Comparison of ENCODE assay signal across 8 cellular contexts in genomic region chr11:34439521-34440258, GRCh38. TPM values are rescaled to one million over a fixed set of nuclear protein-coding genes. Genes with fewer than 3 reads are reported as not detected.
A peak's percentile ranks its signal among the peaks of the same experiment; 100 is the strongest.
DNase-seq lines count a peak whose midpoint lies in the region; ATAC-seq and TF ChIP-seq lines count a peak whose summit lies in the region.

No MANE protein-coding gene starts in this region.

- H3K36me3 ChIP-seq in DOHH2 (ENCODE audit: control insufficient read depth, low read length) (0 out of 2 replicates have a peak, but pooled peaks cover 3% of the 10 kb centered on the region), OCI-LY3 (replicated peaks; ENCODE audit: low read depth, low read length) (peaks cover 9% of the 10 kb centered on the region), endocrine pancreas (ENCODE audit: control insufficient read depth, insufficient read depth, low read length) (no peaks in the 10 kb centered on the region), parathyroid adenoma (ENCODE audit: control insufficient read depth, insufficient read depth, low read length) (no peaks in the 10 kb centered on the region)

- H3K4me2 ChIP-seq in DOHH2 (ENCODE audit: low read length) = peak overlapping the region; percentile 80
- peak overlapping the region; percentile 97 for H3K4me2 ChIP-seq in OCI-LY3 (ENCODE audit: low read length)
- H3K4me2 ChIP-seq in parathyroid adenoma (ENCODE audit: low read length) = peak overlapping the region; percentile 76

- in situ Hi-C loops in GM13977 (cut with MboI; ENCODE audit: low pct_unique_long_range_greater_than_20kb, low sequenced_read_pairs, unreplicated experiment) = no loop called here

- H3K9me3 ChIP-seq in DOHH2 (ENCODE audit: control insufficient read depth, insufficient read depth, low read length) = no peaks in the 10 kb centered on the region
- no peaks in the 10 kb centered on the region for H3K9me3 ChIP-seq in OCI-LY3 (ENCODE audit: insufficient read depth, low read length)
- no peaks in the 10 kb centered on the region for H3K9me3 ChIP-seq in endocrine pancreas (ENCODE audit: control insufficient read depth, low read length)
- no peaks in the 10 kb centered on the region for H3K9me3 ChIP-seq in parathyroid adenoma (ENCODE audit: control insufficient read depth, low read length)

- H3K4me1 ChIP-seq in DOHH2 (ENCODE audit: control insufficient read depth, low read length) (peaks cover 24% of the 10 kb centered on the region), OCI-LY3 (ENCODE audit: low read length) (peaks cover 22% of the 10 kb centered on the region), endocrine pancreas (ENCODE audit: control insufficient read depth, insufficient read depth, low read length) (no peaks in the 10 kb centered on the region), parathyroid adenoma (no peaks in the 10 kb centered on the region)

- H3K4me3 ChIP-seq in DOHH2 (ENCODE audit: low read length) (peak overlapping the region; percentile 81), OCI-LY3 (ENCODE audit: low read length) (peak overlapping the region; percentile 91), endocrine pancreas (ENCODE audit: control insufficient read depth, insufficient read depth, low read length) (peak overlapping the region; percentile 73), parathyroid adenoma (ENCODE audit: low read depth, low read length) (peak overlapping the region; percentile 90)

- H3K27ac ChIP-seq in DOHH2 (ENCODE audit: low read depth, low read length) (peak overlapping the region; percentile 57), OCI-LY3 (ENCODE audit: low read length) (peak overlapping the region; percentile 73), parathyroid adenoma (no peak overlapping the region)

- no peaks in the 10 kb centered on the region for H3K27me3 ChIP-seq in DOHH2 (ENCODE audit: control insufficient read depth, low read length)
- H3K27me3 ChIP-seq in OCI-LY3 (ENCODE audit: low read depth, low read length) = no peaks in the 10 kb centered on the region
- no peaks in the 10 kb centered on the region for H3K27me3 ChIP-seq in endocrine pancreas (ENCODE audit: control insufficient read depth, insufficient read depth, low read length)
- H3K27me3 ChIP-seq in parathyroid adenoma (ENCODE audit: control insufficient read depth, insufficient read depth, low read length) = no peaks in the 10 kb centered on the region

- H3K79me2 ChIP-seq in DOHH2 (ENCODE audit: control insufficient read depth, low read length) (peaks cover 14% of the 10 kb centered on the region), OCI-LY3 (ENCODE audit: low read length) (peaks cover 21% of the 10 kb centered on the region), parathyroid adenoma (peaks cover 22% of the 10 kb centered on the region)

- no peak for TF ChIP-seq CTCF in DOHH2 (IDR thresholded peaks at IDR 0.05; ENCODE audit: low read depth, low read length, poor library complexity, severe bottlenecking)
- no peak for TF ChIP-seq CTCF in OCI-LY3 (IDR thresholded peaks at IDR 0.05; ENCODE audit: low read depth, low read length)
- no peak for TF ChIP-seq CTCF in parathyroid adenoma (IDR thresholded peaks at IDR 0.05)
- no peak for TF ChIP-seq CTCF in omental fat pad (IDR thresholded peaks at IDR 0.05)
- no peak for TF ChIP-seq CTCF in GM13977 (IDR thresholded peaks at IDR 0.05; ENCODE audit: extremely low read depth, insufficient read depth, missing control alignments)

- H3K9me2 ChIP-seq in DOHH2 (replicated peaks; ENCODE audit: control insufficient read depth, low read length) = no peaks in the 10 kb centered on the region

- DNase-seq in omental fat pad (ENCODE audit: low spot score) (no peak), GM13977 (ENCODE audit: low spot score) (no peak), AG08395 (ENCODE audit: low spot score) (no peak)
- DNase-seq in activated CD4-positive, alpha-beta T cell treated with anti-CD3 and anti-CD28 coated beads, Interleukin-2, amount 50 U/mL, for 1 hour = no peak

- no peak for ATAC-seq in omental fat pad (ENCODE audit: low FRiP score)

- H3K9ac ChIP-seq in OCI-LY3 (ENCODE audit: low read length) (peak overlapping the region; percentile 77), endocrine pancreas (ENCODE audit: control insufficient read depth, insufficient read depth, low read length) (no peak overlapping the region), parathyroid adenoma (no peak overlapping the region)

- no peaks in the 10 kb centered on the region for H3F3A ChIP-seq in DOHH2 (ENCODE audit: control insufficient read depth, insufficient read depth)

- H2AFZ ChIP-seq in OCI-LY3 (ENCODE audit: low read depth, low read length) (peak overlapping the region; percentile 73), parathyroid adenoma (peak overlapping the region; percentile 93)

- H4K20me1 ChIP-seq in DOHH2 (ENCODE audit: control insufficient read depth, insufficient read depth, low read depth, low read length) = no peaks in the 10 kb centered on the region
- 0 out of 2 replicates have a peak, but pooled peaks cover 4% of the 10 kb centered on the region for H4K20me1 ChIP-seq in OCI-LY3 (ENCODE audit: insufficient read depth, low read length)

RNA-seq across cellular contexts. Expression of gene CAT, which starts 1.0 kb away (rescaled TPM):
- total RNA-seq in omental fat pad = 100 to 1,000 TPM; 228 to 429 (median 293) TPM
